In the genomic region with DNA sequence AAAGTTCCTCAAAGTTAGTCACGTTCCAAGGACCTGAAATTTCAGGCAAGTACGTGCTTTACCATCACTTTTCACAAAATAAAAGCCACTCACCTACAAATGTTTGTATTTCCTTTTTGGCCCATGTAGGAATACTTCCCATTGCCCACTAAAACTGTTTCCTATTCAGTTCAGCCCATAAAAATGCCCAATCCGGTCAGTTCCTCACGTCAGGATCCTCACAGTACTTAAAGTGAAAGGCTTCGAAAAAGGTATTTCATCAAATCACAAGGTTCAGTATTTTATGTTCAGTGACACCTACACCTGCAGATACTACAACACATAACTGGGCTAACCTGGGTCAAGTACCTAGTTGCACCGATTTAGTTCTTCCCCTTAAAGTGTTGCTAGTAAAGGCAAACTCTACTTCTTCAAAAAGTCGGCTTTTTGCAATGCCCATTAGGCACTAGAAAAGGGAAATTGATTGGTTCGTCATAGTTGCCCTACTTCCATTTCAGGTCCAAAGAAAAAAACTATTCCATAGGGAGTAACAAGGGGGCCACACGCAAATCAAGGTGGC, we compare ENCODE assay signal across 1 cellular context.
TF ChIP-seq lines count a peak whose summit lies in the region.

No MANE protein-coding gene starts in this region.

TF ChIP-seq in GM23338, 12 proteins besides CTCF, POLR2A, EP300 and RAD21 (continued from another document):
- TF ChIP-seq, protein P1, sequence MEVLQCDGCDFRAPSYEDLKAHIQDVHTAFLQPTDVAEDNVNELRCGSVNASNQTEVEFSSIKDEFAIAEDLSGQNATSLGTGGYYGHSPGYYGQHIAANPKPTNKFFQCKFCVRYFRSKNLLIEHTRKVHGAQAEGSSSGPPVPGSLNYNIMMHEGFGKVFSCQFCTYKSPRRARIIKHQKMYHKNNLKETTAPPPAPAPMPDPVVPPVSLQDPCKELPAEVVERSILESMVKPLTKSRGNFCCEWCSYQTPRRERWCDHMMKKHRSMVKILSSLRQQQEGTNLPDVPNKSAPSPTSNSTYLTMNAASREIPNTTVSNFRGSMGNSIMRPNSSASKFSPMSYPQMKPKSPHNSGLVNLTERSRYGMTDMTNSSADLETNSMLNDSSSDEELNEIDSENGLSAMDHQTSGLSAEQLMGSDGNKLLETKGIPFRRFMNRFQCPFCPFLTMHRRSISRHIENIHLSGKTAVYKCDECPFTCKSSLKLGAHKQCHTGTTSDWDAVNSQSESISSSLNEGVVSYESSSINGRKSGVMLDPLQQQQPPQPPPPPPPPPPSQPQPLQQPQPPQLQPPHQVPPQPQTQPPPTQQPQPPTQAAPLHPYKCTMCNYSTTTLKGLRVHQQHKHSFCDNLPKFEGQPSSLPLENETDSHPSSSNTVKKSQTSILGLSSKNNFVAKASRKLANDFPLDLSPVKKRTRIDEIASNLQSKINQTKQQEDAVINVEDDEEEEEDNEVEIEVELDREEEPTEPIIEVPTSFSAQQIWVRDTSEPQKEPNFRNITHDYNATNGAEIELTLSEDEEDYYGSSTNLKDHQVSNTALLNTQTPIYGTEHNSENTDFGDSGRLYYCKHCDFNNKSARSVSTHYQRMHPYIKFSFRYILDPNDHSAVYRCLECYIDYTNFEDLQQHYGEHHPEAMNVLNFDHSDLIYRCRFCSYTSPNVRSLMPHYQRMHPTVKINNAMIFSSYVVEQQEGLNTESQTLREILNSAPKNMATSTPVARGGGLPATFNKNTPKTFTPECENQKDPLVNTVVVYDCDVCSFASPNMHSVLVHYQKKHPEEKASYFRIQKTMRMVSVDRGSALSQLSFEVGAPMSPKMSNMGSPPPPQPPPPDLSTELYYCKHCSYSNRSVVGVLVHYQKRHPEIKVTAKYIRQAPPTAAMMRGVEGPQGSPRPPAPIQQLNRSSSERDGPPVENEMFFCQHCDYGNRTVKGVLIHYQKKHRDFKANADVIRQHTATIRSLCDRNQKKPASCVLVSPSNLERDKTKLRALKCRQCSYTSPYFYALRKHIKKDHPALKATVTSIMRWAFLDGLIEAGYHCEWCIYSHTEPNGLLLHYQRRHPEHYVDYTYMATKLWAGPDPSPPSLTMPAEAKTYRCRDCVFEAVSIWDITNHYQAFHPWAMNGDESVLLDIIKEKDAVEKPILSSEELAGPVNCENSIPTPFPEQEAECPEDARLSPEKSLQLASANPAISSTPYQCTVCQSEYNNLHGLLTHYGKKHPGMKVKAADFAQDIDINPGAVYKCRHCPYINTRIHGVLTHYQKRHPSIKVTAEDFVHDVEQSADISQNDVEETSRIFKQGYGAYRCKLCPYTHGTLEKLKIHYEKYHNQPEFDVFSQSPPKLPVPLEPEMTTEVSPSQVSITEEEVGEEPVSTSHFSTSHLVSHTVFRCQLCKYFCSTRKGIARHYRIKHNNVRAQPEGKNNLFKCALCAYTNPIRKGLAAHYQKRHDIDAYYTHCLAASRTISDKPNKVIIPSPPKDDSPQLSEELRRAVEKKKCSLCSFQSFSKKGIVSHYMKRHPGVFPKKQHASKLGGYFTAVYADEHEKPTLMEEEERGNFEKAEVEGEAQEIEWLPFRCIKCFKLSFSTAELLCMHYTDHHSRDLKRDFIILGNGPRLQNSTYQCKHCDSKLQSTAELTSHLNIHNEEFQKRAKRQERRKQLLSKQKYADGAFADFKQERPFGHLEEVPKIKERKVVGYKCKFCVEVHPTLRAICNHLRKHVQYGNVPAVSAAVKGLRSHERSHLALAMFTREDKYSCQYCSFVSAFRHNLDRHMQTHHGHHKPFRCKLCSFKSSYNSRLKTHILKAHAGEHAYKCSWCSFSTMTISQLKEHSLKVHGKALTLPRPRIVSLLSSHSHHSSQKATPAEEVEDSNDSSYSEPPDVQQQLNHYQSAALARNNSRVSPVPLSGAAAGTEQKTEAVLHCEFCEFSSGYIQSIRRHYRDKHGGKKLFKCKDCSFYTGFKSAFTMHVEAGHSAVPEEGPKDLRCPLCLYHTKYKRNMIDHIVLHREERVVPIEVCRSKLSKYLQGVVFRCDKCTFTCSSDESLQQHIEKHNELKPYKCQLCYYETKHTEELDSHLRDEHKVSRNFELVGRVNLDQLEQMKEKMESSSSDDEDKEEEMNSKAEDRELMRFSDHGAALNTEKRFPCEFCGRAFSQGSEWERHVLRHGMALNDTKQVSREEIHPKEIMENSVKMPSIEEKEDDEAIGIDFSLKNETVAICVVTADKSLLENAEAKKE (CRISPR knock-in tag; IDR thresholded peaks at IDR 0.05), result no peak
- TF ChIP-seq STAT1 (IDR thresholded peaks at IDR 0.05; ENCODE audit: unreplicated experiment) (no peak), EZH2phosphoT487 (IDR thresholded peaks at IDR 0.05; ENCODE audit: unreplicated experiment) (no peak), ZNF331 (CRISPR knock-in tag; IDR thresholded peaks at IDR 0.05; ENCODE audit: low read depth) (no peak), ZNF114 (CRISPR knock-in tag; IDR thresholded peaks at IDR 0.05) (no peak), EZH2 (IDR thresholded peaks at IDR 0.05; ENCODE audit: low read depth, unreplicated experiment) (no peak)
- TF ChIP-seq, protein P2, sequence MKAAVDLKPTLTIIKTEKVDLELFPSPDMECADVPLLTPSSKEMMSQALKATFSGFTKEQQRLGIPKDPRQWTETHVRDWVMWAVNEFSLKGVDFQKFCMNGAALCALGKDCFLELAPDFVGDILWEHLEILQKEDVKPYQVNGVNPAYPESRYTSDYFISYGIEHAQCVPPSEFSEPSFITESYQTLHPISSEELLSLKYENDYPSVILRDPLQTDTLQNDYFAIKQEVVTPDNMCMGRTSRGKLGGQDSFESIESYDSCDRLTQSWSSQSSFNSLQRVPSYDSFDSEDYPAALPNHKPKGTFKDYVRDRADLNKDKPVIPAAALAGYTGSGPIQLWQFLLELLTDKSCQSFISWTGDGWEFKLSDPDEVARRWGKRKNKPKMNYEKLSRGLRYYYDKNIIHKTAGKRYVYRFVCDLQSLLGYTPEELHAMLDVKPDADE (IDR thresholded peaks at IDR 0.05), result no peak
TF ChIP-seq in GM23338: peak in this region for 0.
